In genomic region chr20:3413393-3413889, GRCh38 we compare ENCODE assay signal across 18 cellular contexts. TPM values are rescaled to one million over a fixed set of nuclear protein-coding genes. Genes with fewer than 3 reads are reported as not detected.
DNase-seq lines count a peak whose midpoint lies in the region; ATAC-seq, FAIRE-seq and TF ChIP-seq lines count a peak whose summit lies in the region.
"Had no signal": no experiment of that assay in that cellular context is flagged by ENCODE, and none has a peak within 500 bp of the region (broad histone marks: within the 10 kb centered on the region; RNA-seq: fewer than 3 reads in every experiment).

No MANE protein-coding gene starts in this region.

- no peak overlapping the region for H3K4me3 ChIP-seq in HEK293 (ENCODE audit: low read depth, low read length)
- peak overlapping the region in 2 of 3 experiments; percentile 14 to 21; a peak in 2 of 6 replicates for H3K4me3 ChIP-seq in HepG2 (replicated peaks in 1 of 3; ENCODE audit: insufficient read depth in 1 of 3, low read depth in 2 of 3, low read length in 3 of 3)
- H3K4me3 ChIP-seq: BLaER1, GM23338, HAP-1 had no signal

- TF ChIP-seq POLR2A in HepG2 (IDR thresholded peaks at IDR 0.05; ENCODE audit: insufficient read depth in 1 of 2, low read depth in 2 of 2, low read length in 2 of 2) = no peak

- in situ Hi-C loops in HepG2 (cut with HindIII; ENCODE audit: extremely low pct_ligation_motif_present, low pct_unique_long_range_greater_than_20kb) = no loop called here

- no peak for FAIRE-seq in HepG2 (lab: Jason Lieb, UNC)
- FAIRE-seq: GM12891, GM18507, H54 had no signal

- POLR2A ChIA-PET in HEK293 (lab: Yijun Ruan, JAX) = no interaction called here
- POLR2A ChIA-PET in HepG2 (lab: Yijun Ruan, JAX) = no interaction called here

- H3K27ac ChIP-seq in HEK293 (ENCODE audit: extremely low read depth, low read depth, low read length) (no peak overlapping the region), HepG2 (ENCODE audit: extremely low read length, insufficient read depth, low read length) (peak overlapping the region; percentile 19)
- H3K27ac ChIP-seq: BLaER1, C4-2B had no signal

- WGBS in HepG2 (ENCODE audit: low lambda C conversion rate) = 13% methylated on average over 4 of the region's 4 CpGs

- no peaks in the 10 kb centered on the region for H3K36me3 ChIP-seq in HEK293 (ENCODE audit: control insufficient read depth in 2 of 2, insufficient read depth in 1 of 2, low read length in 2 of 2)
- no peaks in the 10 kb centered on the region for H3K36me3 ChIP-seq in HepG2 (replicated peaks in 1 of 2; ENCODE audit: control insufficient read depth in 1 of 2, insufficient read depth in 2 of 2, low read length in 2 of 2)
- H3K36me3 ChIP-seq: BLaER1, HAP-1 had no signal

- TF ChIP-seq EP300 in HepG2 (IDR thresholded peaks at IDR 0.05; ENCODE audit: low read depth in 2 of 2, low read length in 2 of 2) (peak in 1 of 2 experiments; percentile 44; a peak in 1 of 4 replicates), HepG2 (CRISPR knock-in tag; IDR thresholded peaks at IDR 0.05; ENCODE audit: borderline replicate concordance) (no peak)

- H2AFZ ChIP-seq in HepG2 (ENCODE audit: low read length) = no peak overlapping the region
- H2AFZ ChIP-seq: GM23338 had no signal

- peak overlapping the region; percentile 62 for H3K4me2 ChIP-seq in HepG2 (ENCODE audit: low read depth, low read length)
- H3K4me2 ChIP-seq: BLaER1, GM23338 had no signal

- no TSS peak for BruUV-seq in HepG2 (replicated peaks; lab: Mats Ljungman, UMichigan)

- peak; percentile 30 for DNase-seq in DMS79 (lab: John Stamatoyannopoulos, UW)
- DNase-seq in HepG2 (ENCODE audit: low spot score) = peak; percentile 64
- DNase-seq in T-helper 2 cell = no peak
- no peak for DNase-seq in H4 (ENCODE audit: low spot score)
- DNase-seq: Caco-2; CD4-positive, CD25-positive, alpha-beta regulatory T cell; CD8-positive, alpha-beta T cell; DMS153; GF-D8 had no signal

- H3K79me2 ChIP-seq in HepG2 (ENCODE audit: insufficient read depth, low read length) = no peaks in the 10 kb centered on the region

- H3K27me3 ChIP-seq in HepG2 (ENCODE audit: control insufficient read depth in 1 of 2, insufficient read depth in 2 of 2, low read length in 2 of 2) = no peaks in the 10 kb centered on the region
- H3K27me3 ChIP-seq: BLaER1 had no signal

- H3K9me3 ChIP-seq in HEK293 (ENCODE audit: control insufficient read depth, insufficient read depth, low read depth, low read length) (no peaks in the 10 kb centered on the region; the same call in 1 of the 2 replicates), HepG2 (ENCODE audit: low read length) (no peaks in the 10 kb centered on the region)
- H3K9me3 ChIP-seq: Caco-2 had no signal

- ATAC-seq in HepG2 (peak; percentile 44), HG03280 (IDR thresholded peaks at IDR 0.05; ENCODE audit: unreplicated experiment) (no peak)
- ATAC-seq: CD8-positive, alpha-beta T cell; GM23338 had no signal

- H3K4me1 ChIP-seq in HEK293 (ENCODE audit: control insufficient read depth, insufficient read depth, low read length) (peaks cover under 1% of the 10 kb centered on the region; the same call in 1 of the 2 replicates), HepG2 (ENCODE audit: insufficient read depth, low read length) (peaks cover 60% of the 10 kb centered on the region)
- H3K4me1 ChIP-seq: Caco-2 had no signal

- CTCF ChIA-PET in HEK293 (lab: Yijun Ruan, JAX) = interaction anchor here (1.5 kb wide), 1 partner anchor 12 kb away, joined by 3 read pairs; no protein-coding TSS in a partner anchor
- CTCF ChIA-PET in HepG2 (lab: Yijun Ruan, JAX; ENCODE audit: low intra/inter-chr PET ratio, low total read pairs) = no interaction called here

- intact Hi-C loops in HepG2 (cut with micrococcal nuclease; ENCODE audit: unreplicated experiment) = no loop called here

- no peak overlapping the region for H3K9ac ChIP-seq in HepG2 (ENCODE audit: insufficient read depth, low read depth, low read length)
- H3K9ac ChIP-seq: BLaER1 had no signal

- no peak for TF ChIP-seq RAD21 in HepG2 (CRISPR knock-in tag; IDR thresholded peaks at IDR 0.05)

- no peaks in the 10 kb centered on the region for H4K20me1 ChIP-seq in HepG2 (ENCODE audit: insufficient read depth, low read length)
- H4K20me1 ChIP-seq: BLaER1 had no signal

- TF ChIP-seq CTCF in HEK293 (tag by site-specific recombination; IDR thresholded peaks at IDR 0.05) = no peak
- no peak for TF ChIP-seq CTCF in HepG2 (CRISPR knock-in tag; IDR thresholded peaks at IDR 0.05)

TF ChIP-seq in HEK293, 187 proteins besides CTCF, POLR2A, EP300 and RAD21:
- TF ChIP-seq, protein P1, sequence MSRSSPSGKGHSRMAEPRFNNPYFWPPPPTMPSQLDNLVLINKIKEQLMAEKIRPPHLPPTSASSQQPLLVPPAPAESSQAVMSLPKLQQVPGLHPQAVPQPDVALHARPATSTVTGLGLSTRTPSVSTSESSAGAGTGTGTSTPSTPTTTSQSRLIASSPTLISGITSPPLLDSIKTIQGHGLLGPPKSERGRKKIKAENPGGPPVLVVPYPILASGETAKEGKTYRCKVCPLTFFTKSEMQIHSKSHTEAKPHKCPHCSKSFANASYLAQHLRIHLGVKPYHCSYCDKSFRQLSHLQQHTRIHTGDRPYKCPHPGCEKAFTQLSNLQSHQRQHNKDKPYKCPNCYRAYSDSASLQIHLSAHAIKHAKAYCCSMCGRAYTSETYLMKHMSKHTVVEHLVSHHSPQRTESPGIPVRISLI (tag by site-specific recombination; IDR thresholded peaks at IDR 0.05) = peak; percentile 51; the same call in 1 of the 2 replicates
- no peak for TF ChIP-seq WT1 (tag by site-specific recombination; IDR thresholded peaks at IDR 0.05)

RNA-seq across cellular contexts. Expression of gene DNAAF9, which starts 6.0 kb away (rescaled TPM):
- total RNA-seq in HepG2 (2016; rRNA removed; fragmentation: Illumina TruSeq; extraction: Trizol) = 10.5 and 11.7 TPM in 2 replicates
- 3.4 and 3.7 TPM in 2 replicates for total RNA-seq in HepG2 (2016; cell fraction: cytosol; rRNA removed; fragmentation: Illumina TruSeq; extraction: Trizol; ENCODE audit: low read depth)
- total RNA-seq in HepG2 (2016; cell fraction: insoluble cytoplasmic fraction; rRNA removed; fragmentation: Illumina TruSeq; extraction: Trizol) = 9.8 and 10.6 TPM in 2 replicates
- 4.5 and 5.3 TPM in 2 replicates for total RNA-seq in HepG2 (2016; cell fraction: membrane; rRNA removed; fragmentation: Illumina TruSeq; extraction: Trizol)
- 14.3 and 16.7 TPM in 2 replicates for total RNA-seq in HepG2 (2016; cell fraction: nucleus; rRNA removed; fragmentation: Illumina TruSeq; extraction: Trizol)
- polyA plus RNA-seq in HepG2 (2011; rRNA removed) = 14.9 and 16.6 TPM in 2 replicates
- 8.5 and 11.1 TPM in 2 replicates for polyA plus RNA-seq in HepG2 (2011; cell fraction: cytosol; rRNA removed)
- polyA plus RNA-seq in HepG2 (2011; cell fraction: nucleus; rRNA removed) = 31.2 and 31.3 TPM in 2 replicates
- 12.6 and 13.0 TPM in 2 replicates for polyA plus RNA-seq in HepG2 (2012)
- polyA plus RNA-seq in HepG2 (2016; cell fraction: cytosol; fragmentation: Illumina TruSeq; extraction: Trizol; ENCODE audit: low read depth) = 0.98 and 1.1 TPM in 2 replicates
- 6.4 and 6.6 TPM in 2 replicates for polyA plus RNA-seq in HepG2 (2016; cell fraction: insoluble cytoplasmic fraction; fragmentation: Illumina TruSeq; extraction: Trizol; ENCODE audit: low read depth)
- 1.7 and 1.8 TPM in 2 replicates for polyA plus RNA-seq in HepG2 (2016; cell fraction: membrane; fragmentation: Illumina TruSeq; extraction: Trizol; ENCODE audit: low read depth)
- polyA plus RNA-seq in HepG2 (2016; cell fraction: nucleus; fragmentation: Illumina TruSeq; extraction: Trizol; ENCODE audit: insufficient read depth, low read depth) = 20.6 and 23.6 TPM in 2 replicates
- polyA minus RNA-seq in HepG2 (2011; rRNA and poly(A)+ RNA removed; ENCODE audit: low replicate concordance) = 0.02 and 24.0 TPM in 2 replicates
- polyA minus RNA-seq in HepG2 (2011; cell fraction: cytosol; rRNA and poly(A)+ RNA removed) = 11.3 and 14.0 TPM in 2 replicates
- polyA minus RNA-seq in HepG2 (2011; cell fraction: nucleus; rRNA and poly(A)+ RNA removed) = 30.6 and 35.8 TPM in 2 replicates
- 1.7 and 2.4 TPM in 2 replicates for total RNA-seq in H4 (2014; rRNA removed; shearing (Covaris generic))
- total RNA-seq: Caco-2 had no signal

RNA-seq across cellular contexts. Expression of gene ATRN, which starts 57.4 kb away (rescaled TPM):
- total RNA-seq in HepG2 (2016; rRNA removed; fragmentation: Illumina TruSeq; extraction: Trizol) = 30.8 and 44.2 TPM in 2 replicates
- total RNA-seq in HepG2 (2016; cell fraction: cytosol; rRNA removed; fragmentation: Illumina TruSeq; extraction: Trizol; ENCODE audit: low read depth) = 3.7 and 4.2 TPM in 2 replicates
- total RNA-seq in HepG2 (2016; cell fraction: insoluble cytoplasmic fraction; rRNA removed; fragmentation: Illumina TruSeq; extraction: Trizol) = 27.2 and 45.7 TPM in 2 replicates
- 9.6 and 11.5 TPM in 2 replicates for total RNA-seq in HepG2 (2016; cell fraction: membrane; rRNA removed; fragmentation: Illumina TruSeq; extraction: Trizol)
- 61.1 and 74.3 TPM in 2 replicates for total RNA-seq in HepG2 (2016; cell fraction: nucleus; rRNA removed; fragmentation: Illumina TruSeq; extraction: Trizol)
- polyA plus RNA-seq in HepG2 (2011; rRNA removed) = 81.1 and 97.2 TPM in 2 replicates
- 56.4 and 83.6 TPM in 2 replicates for polyA plus RNA-seq in HepG2 (2011; cell fraction: cytosol; rRNA removed)
- 56.4 and 62.4 TPM in 2 replicates for polyA plus RNA-seq in HepG2 (2011; cell fraction: nucleus; rRNA removed)
- 69.4 and 78.7 TPM in 2 replicates for polyA plus RNA-seq in HepG2 (2012)
- polyA plus RNA-seq in HepG2 (2016; cell fraction: cytosol; fragmentation: Illumina TruSeq; extraction: Trizol; ENCODE audit: low read depth) = 1.8 and 2.0 TPM in 2 replicates
- polyA plus RNA-seq in HepG2 (2016; cell fraction: insoluble cytoplasmic fraction; fragmentation: Illumina TruSeq; extraction: Trizol; ENCODE audit: low read depth) = 14.7 and 16.4 TPM in 2 replicates
- 4.0 and 4.6 TPM in 2 replicates for polyA plus RNA-seq in HepG2 (2016; cell fraction: membrane; fragmentation: Illumina TruSeq; extraction: Trizol; ENCODE audit: low read depth)
- 41.8 and 43.9 TPM in 2 replicates for polyA plus RNA-seq in HepG2 (2016; cell fraction: nucleus; fragmentation: Illumina TruSeq; extraction: Trizol; ENCODE audit: insufficient read depth, low read depth)
- 12.4 and 245 TPM in 2 replicates for polyA minus RNA-seq in HepG2 (2011; rRNA and poly(A)+ RNA removed; ENCODE audit: low replicate concordance)
- 92.1 and 130 TPM in 2 replicates for polyA minus RNA-seq in HepG2 (2011; cell fraction: cytosol; rRNA and poly(A)+ RNA removed)
- 123 and 165 TPM in 2 replicates for polyA minus RNA-seq in HepG2 (2011; cell fraction: nucleus; rRNA and poly(A)+ RNA removed)
- 14.8 and 18.4 TPM in 2 replicates for total RNA-seq in H4 (2014; rRNA removed; shearing (Covaris generic))

Comparison
In these comparisons a context has a peak if more than half of its experiments do, and no peak if none do; other contexts are left out.
1. DNase-seq: peak in DMS79 (single experiment) and HepG2 (single experiment); none in T-helper 2 cell (0 of 5) and H4 (single experiment).